Comparison of ENCODE assay signal across 1 cellular context in the genomic region with DNA sequence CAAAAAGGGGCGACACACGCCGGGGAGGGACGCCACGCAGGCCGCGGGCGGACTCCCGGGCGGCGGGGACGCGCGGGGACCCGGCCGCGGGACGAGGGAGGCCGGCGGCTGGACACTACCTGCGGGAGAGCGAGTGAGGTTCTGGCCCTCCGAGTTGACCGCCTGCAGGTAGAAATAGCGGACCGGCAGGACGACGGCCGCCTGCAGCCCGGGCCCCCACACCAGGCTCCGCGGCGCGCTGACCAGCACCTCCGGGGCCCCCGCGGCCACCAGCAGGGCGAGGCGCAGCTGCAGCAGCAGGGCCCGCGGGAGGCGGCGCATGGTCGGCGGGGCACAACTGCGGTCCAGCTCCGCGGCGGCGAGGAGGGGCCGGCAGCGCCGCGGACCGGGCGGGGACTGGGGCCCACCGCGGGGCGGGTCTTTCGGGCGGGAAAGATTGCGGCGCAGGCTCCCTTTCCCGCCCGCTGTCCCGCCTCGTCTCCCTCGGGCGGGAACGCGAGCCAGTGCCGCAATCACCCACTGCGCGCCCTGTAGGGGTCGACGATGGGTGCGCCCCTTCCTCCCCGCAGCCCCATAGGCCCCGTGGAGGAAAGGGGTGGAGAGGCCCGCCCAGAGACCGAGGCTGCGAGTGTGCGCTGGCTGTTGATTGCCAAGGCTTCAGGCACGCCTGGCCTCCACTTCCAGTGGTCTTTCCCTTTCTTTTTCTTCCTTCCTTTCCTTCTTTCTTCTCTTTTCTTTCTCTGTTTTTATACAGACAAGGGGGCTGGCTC.
TF ChIP-seq lines count a peak whose summit lies in the region.

A gene with protein sequence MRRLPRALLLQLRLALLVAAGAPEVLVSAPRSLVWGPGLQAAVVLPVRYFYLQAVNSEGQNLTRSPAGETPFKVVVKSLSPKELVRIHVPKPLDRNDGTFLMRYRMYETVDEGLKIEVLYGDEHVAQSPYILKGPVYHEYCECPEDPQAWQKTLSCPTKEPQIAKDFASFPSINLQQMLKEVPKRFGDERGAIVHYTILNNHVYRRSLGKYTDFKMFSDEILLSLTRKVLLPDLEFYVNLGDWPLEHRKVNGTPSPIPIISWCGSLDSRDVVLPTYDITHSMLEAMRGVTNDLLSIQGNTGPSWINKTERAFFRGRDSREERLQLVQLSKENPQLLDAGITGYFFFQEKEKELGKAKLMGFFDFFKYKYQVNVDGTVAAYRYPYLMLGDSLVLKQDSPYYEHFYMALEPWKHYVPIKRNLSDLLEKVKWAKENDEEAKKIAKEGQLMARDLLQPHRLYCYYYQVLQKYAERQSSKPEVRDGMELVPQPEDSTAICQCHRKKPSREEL (minus strand): TSS at position 339 of the 770 bp plus-strand sequence. CDS start 18 bp downstream, at position 321.

TF ChIP-seq in K562, 482 proteins besides CTCF, POLR2A, EP300 and RAD21 (continued from another document):
- peak; percentile 96 for TF ChIP-seq ZBTB1 (CRISPR knock-in tag; IDR thresholded peaks at IDR 0.05; ENCODE audit: borderline replicate concordance, low read depth)
- TF ChIP-seq NUFIP1 (IDR thresholded peaks at IDR 0.05; ENCODE audit: partially characterized antibody): no peak
- TF ChIP-seq PHB2 (IDR thresholded peaks at IDR 0.05; ENCODE audit: low read depth): no peak
- TF ChIP-seq UBTF (IDR thresholded peaks at IDR 0.05; ENCODE audit: borderline replicate concordance in 1 of 2, low read depth in 2 of 2, low read length in 2 of 2): peak; percentile 71 to 95; a peak in 2 of 4 replicates
- TF ChIP-seq, protein P1, sequence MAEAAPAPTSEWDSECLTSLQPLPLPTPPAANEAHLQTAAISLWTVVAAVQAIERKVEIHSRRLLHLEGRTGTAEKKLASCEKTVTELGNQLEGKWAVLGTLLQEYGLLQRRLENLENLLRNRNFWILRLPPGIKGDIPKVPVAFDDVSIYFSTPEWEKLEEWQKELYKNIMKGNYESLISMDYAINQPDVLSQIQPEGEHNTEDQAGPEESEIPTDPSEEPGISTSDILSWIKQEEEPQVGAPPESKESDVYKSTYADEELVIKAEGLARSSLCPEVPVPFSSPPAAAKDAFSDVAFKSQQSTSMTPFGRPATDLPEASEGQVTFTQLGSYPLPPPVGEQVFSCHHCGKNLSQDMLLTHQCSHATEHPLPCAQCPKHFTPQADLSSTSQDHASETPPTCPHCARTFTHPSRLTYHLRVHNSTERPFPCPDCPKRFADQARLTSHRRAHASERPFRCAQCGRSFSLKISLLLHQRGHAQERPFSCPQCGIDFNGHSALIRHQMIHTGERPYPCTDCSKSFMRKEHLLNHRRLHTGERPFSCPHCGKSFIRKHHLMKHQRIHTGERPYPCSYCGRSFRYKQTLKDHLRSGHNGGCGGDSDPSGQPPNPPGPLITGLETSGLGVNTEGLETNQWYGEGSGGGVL (CRISPR knock-in tag; IDR thresholded peaks at IDR 0.05): no peak
- no peak for TF ChIP-seq SNAPC5 (CRISPR knock-in tag; IDR thresholded peaks at IDR 0.05)
- no peak for TF ChIP-seq KHSRP (IDR thresholded peaks at IDR 0.05)
- TF ChIP-seq BHLHE40 (IDR thresholded peaks at IDR 0.05; ENCODE audit: low read length): no peak
- no peak for TF ChIP-seq NFIC (IDR thresholded peaks at IDR 0.05)
- peak; percentile 91; the same call in 1 of the 2 replicates for TF ChIP-seq IRF2 (CRISPR knock-in tag; IDR thresholded peaks at IDR 0.05)
- no peak for TF ChIP-seq ZNF347 (CRISPR knock-in tag; IDR thresholded peaks at IDR 0.05; ENCODE audit: low read depth)
- peak; percentile 45; the same call in 1 of the 2 replicates for TF ChIP-seq ARID1B (IDR thresholded peaks at IDR 0.05)
- TF ChIP-seq, protein P2, sequence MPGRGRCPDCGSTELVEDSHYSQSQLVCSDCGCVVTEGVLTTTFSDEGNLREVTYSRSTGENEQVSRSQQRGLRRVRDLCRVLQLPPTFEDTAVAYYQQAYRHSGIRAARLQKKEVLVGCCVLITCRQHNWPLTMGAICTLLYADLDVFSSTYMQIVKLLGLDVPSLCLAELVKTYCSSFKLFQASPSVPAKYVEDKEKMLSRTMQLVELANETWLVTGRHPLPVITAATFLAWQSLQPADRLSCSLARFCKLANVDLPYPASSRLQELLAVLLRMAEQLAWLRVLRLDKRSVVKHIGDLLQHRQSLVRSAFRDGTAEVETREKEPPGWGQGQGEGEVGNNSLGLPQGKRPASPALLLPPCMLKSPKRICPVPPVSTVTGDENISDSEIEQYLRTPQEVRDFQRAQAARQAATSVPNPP (IDR thresholded peaks at IDR 0.05; ENCODE audit: borderline replicate concordance, insufficient read depth, insufficient read length): no peak
- TF ChIP-seq CHD1 (IDR thresholded peaks at IDR 0.05; ENCODE audit: low read length): no peak
- no peak for TF ChIP-seq CAMTA2 (CRISPR knock-in tag; conservative IDR thresholded peaks at IDR 0.05)
- no peak for TF ChIP-seq CBX8 (IDR thresholded peaks at IDR 0.05; ENCODE audit: borderline replicate concordance, extremely low read depth, low read depth, low read length, poor library complexity, severe bottlenecking)
- TF ChIP-seq HNRNPK (IDR thresholded peaks at IDR 0.05; ENCODE audit: low read depth, low read length, poor library complexity, severe bottlenecking): no peak
- TF ChIP-seq NFE2 (IDR thresholded peaks at IDR 0.05; ENCODE audit: low read depth): no peak
- TF ChIP-seq FOS (IDR thresholded peaks at IDR 0.05; ENCODE audit: extremely low read depth, insufficient read length): no peak
- TF ChIP-seq, protein P3, sequence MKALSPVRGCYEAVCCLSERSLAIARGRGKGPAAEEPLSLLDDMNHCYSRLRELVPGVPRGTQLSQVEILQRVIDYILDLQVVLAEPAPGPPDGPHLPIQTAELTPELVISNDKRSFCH (CRISPR knock-in tag; IDR thresholded peaks at IDR 0.05): no peak
- TF ChIP-seq, protein P3 (tag; IDR thresholded peaks at IDR 0.05): peak; percentile 77
- TF ChIP-seq BACH1 (tag; IDR thresholded peaks at IDR 0.05): no peak
- 0 out of 2 replicates have a peak, but pooled peaks have one; percentile 34 for TF ChIP-seq SMARCE1 (IDR thresholded peaks at IDR 0.05)
- TF ChIP-seq ARID2 (IDR thresholded peaks at IDR 0.05): no peak
- TF ChIP-seq ZNF217 (CRISPR knock-in tag; IDR thresholded peaks at IDR 0.05): 0 out of 2 replicates have a peak, but pooled peaks have one; percentile 85
- TF ChIP-seq TEAD4 (IDR thresholded peaks at IDR 0.05; ENCODE audit: low read length): no peak
- TF ChIP-seq TEAD4 (CRISPR knock-in tag; IDR thresholded peaks at IDR 0.05; ENCODE audit: borderline replicate concordance): peak; percentile 94
- TF ChIP-seq SMC3 (conservative IDR thresholded peaks at IDR 0.05; ENCODE audit: insufficient read depth, low read depth, low read length): no peak
- no peak for TF ChIP-seq TAF9B (IDR thresholded peaks at IDR 0.05; ENCODE audit: partially characterized antibody)
- peak; percentile 54; the same call in 1 of the 2 replicates for TF ChIP-seq FOSL1 (tag; conservative IDR thresholded peaks at IDR 0.05)
- TF ChIP-seq ZBTB34 (CRISPR knock-in tag; IDR thresholded peaks at IDR 0.05): no peak
- no peak for TF ChIP-seq MTA1 (IDR thresholded peaks at IDR 0.05; ENCODE audit: borderline replicate concordance)
- TF ChIP-seq CCNT2 (IDR thresholded peaks at IDR 0.05; ENCODE audit: borderline replicate concordance, extremely low read depth, insufficient read length, low read depth, low read length): peak; percentile 86
- TF ChIP-seq, protein P4, sequence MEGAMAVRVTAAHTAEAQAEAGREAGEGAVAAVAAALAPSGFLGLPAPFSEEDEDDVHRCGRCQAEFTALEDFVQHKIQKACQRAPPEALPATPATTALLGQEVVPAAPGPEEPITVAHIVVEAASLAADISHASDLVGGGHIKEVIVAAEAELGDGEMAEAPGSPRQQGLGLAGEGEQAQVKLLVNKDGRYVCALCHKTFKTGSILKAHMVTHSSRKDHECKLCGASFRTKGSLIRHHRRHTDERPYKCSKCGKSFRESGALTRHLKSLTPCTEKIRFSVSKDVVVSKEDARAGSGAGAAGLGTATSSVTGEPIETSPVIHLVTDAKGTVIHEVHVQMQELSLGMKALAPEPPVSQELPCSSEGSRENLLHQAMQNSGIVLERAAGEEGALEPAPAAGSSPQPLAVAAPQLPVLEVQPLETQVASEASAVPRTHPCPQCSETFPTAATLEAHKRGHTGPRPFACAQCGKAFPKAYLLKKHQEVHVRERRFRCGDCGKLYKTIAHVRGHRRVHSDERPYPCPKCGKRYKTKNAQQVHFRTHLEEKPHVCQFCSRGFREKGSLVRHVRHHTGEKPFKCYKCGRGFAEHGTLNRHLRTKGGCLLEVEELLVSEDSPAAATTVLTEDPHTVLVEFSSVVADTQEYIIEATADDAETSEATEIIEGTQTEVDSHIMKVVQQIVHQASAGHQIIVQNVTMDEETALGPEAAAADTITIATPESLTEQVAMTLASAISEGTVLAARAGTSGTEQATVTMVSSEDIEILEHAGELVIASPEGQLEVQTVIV (CRISPR knock-in tag; IDR thresholded peaks at IDR 0.05; ENCODE audit: borderline replicate concordance): no peak
- TF ChIP-seq RUNX1 (IDR thresholded peaks at IDR 0.05; ENCODE audit: low read depth): peak; percentile 18; the same call in 1 of the 2 replicates
- peak; percentile 64; the same call in 1 of the 2 replicates for TF ChIP-seq CBFB (CRISPR knock-in tag; IDR thresholded peaks at IDR 0.05)
- TF ChIP-seq RBM17 (IDR thresholded peaks at IDR 0.05; ENCODE audit: borderline replicate concordance, low read depth, low read length): no peak
- peak in 1 of 2 experiments; percentile 12; a peak in 1 of 4 replicates for TF ChIP-seq HDAC1 (IDR thresholded peaks at IDR 0.05)
- TF ChIP-seq NBN (IDR thresholded peaks at IDR 0.05; ENCODE audit: low read depth): no peak
- TF ChIP-seq ATF1 (CRISPR knock-in tag; IDR thresholded peaks at IDR 0.05): no peak
- no peak for TF ChIP-seq ATF1 (tag; IDR thresholded peaks at IDR 0.05)
- no peak for TF ChIP-seq SREBF1 (IDR thresholded peaks at IDR 0.05; ENCODE audit: borderline replicate concordance, low read depth, low read length)
- no peak for TF ChIP-seq POLR2AphosphoS5 (IDR thresholded peaks at IDR 0.05; ENCODE audit: control insufficient read depth, insufficient read depth, low read depth, low read length)
- peak; percentile 52 for TF ChIP-seq BRD9 (IDR thresholded peaks at IDR 0.05; ENCODE audit: low read depth, partially characterized antibody)
- TF ChIP-seq POLR2G (IDR thresholded peaks at IDR 0.05; ENCODE audit: low read depth, low read length): peak; percentile 96
- 0 out of 2 replicates have a peak, but pooled peaks have one; percentile 38 for TF ChIP-seq CREM (IDR thresholded peaks at IDR 0.05; ENCODE audit: low read depth)
- TF ChIP-seq XRCC5 (IDR thresholded peaks at IDR 0.05; ENCODE audit: low read depth, low read length): no peak
- TF ChIP-seq CBFA2T2 (conservative IDR thresholded peaks at IDR 0.05): no peak
- TF ChIP-seq ZFPM2 (CRISPR knock-in tag; IDR thresholded peaks at IDR 0.05): no peak
- no peak for TF ChIP-seq ELF1 (tag; IDR thresholded peaks at IDR 0.05)
- no peak for TF ChIP-seq HNRNPLL (IDR thresholded peaks at IDR 0.05; ENCODE audit: low read depth, low read length, poor library complexity, severe bottlenecking)
- peak; percentile 43; the same call in 1 of the 2 replicates for TF ChIP-seq ZNF143 (CRISPR knock-in tag; IDR thresholded peaks at IDR 0.05)
